10 cellular contexts compared by ENCODE assay signal in genomic region chr19:28289294-28290063, GRCh38.
A peak's percentile ranks its signal among the peaks of the same experiment; 100 is the strongest.
DNase-seq lines count a peak whose midpoint lies in the region; ATAC-seq and TF ChIP-seq lines count a peak whose summit lies in the region.
"Had no signal": no experiment of that assay in that cellular context is flagged by ENCODE, and none has a peak within 500 bp of the region (broad histone marks: within the 10 kb centered on the region; RNA-seq: fewer than 3 reads in every experiment).

No MANE protein-coding gene starts in this region.

- H3K4me3 Mint-ChIP-seq in activated T-helper 2 cell treated with anti-CD3 and anti-CD28 coated beads, Interferon-gamma antibody, Interleukin-2, Interleukin-4, amounts not matched to agents 10 μg/mL and 5 μg/mL and 100 μg/mL, durations not matched to agents 14 hours and 24 hours and 36 hours (ENCODE audit: low read depth), result no peak overlapping the region

- no peaks in the 10 kb centered on the region for H3K27me3 Mint-ChIP-seq in activated T-helper 2 cell treated with anti-CD3 and anti-CD28 coated beads, Interferon-gamma antibody, Interleukin-2, Interleukin-4, amounts not matched to agents 10 μg/mL and 5 μg/mL and 100 μg/mL, durations not matched to agents 14 hours and 24 hours and 36 hours (ENCODE audit: low read depth)

- peaks cover 4% of the 10 kb centered on the region for H3K9me3 Mint-ChIP-seq in activated T-helper 2 cell treated with anti-CD3 and anti-CD28 coated beads, Interferon-gamma antibody, Interleukin-2, Interleukin-4, amounts not matched to agents 10 μg/mL and 5 μg/mL and 100 μg/mL, durations not matched to agents 14 hours and 24 hours and 36 hours

- H3K27ac ChIP-seq in A673 (ENCODE audit: low read depth, low read length, poor library complexity, severe bottlenecking) (peak overlapping the region; percentile 42), PC-9 (no peak overlapping the region), ascending aorta (no peak overlapping the region)
- H3K27ac ChIP-seq: thoracic aorta had no signal

- H3K9me3 ChIP-seq in A673 (ENCODE audit: low read depth, low read length, poor library complexity, severe bottlenecking) (peaks cover 8% of the 10 kb centered on the region), MG63 (no peaks in the 10 kb centered on the region), PC-9 (ENCODE audit: insufficient read depth, low read depth) (no peaks in the 10 kb centered on the region), ascending aorta (no peaks in the 10 kb centered on the region)
- H3K9me3 ChIP-seq: Caco-2, thoracic aorta had no signal

- POLR2A ChIA-PET in A673 (lab: Charles Lee; ENCODE audit: low non-redundant PET) (no interaction called here), PC-9 (lab: Charles Lee; ENCODE audit: unreplicated experiment) (no interaction called here)

- CTCF ChIA-PET in A673 (lab: Charles Lee), result no interaction called here
- CTCF ChIA-PET in PC-9 (lab: Charles Lee), result no interaction called here

- no peak overlapping the region for H3K4me2 ChIP-seq in PC-9

- intact Hi-C loops in A673 (cut with micrococcal nuclease; ENCODE audit: unreplicated experiment), result no loop called here
- intact Hi-C loops in left colon (cut with DNase I, micrococcal nuclease), result no loop called here
- intact Hi-C loops in activated T-helper 2 cell treated with anti-CD3 and anti-CD28 coated beads, Interferon-gamma antibody, Interleukin-2, Interleukin-4, amounts not matched to agents 10 μg/mL and 5 μg/mL and 100 μg/mL, durations not matched to agents 14 hours and 24 hours and 36 hours (cut with micrococcal nuclease), result no loop called here
- intact Hi-C loops in PC-9 (cut with micrococcal nuclease; ENCODE audit: unreplicated experiment), result no loop called here
- intact Hi-C loops in ascending aorta (cut with DNase I), result no loop called here

- DNase-seq in A673 (ENCODE audit: low spot score) (peak; percentile 76), MG63 (peak; percentile 69), anterior cingulate cortex (lab: John Stamatoyannopoulos, UW) (peak in 52 of 58 donors; percentile 13 to 84 (median 52)), left colon (peak; percentile 74 to 80), PC-9 (no peak), ascending aorta (ENCODE audit: low spot score in 2 of 2) (no peak)
- no peak for DNase-seq in activated T-helper 2 cell treated with anti-CD3 and anti-CD28 coated beads, Interferon-gamma antibody, Interleukin-2, Interleukin-4, amounts not matched to agents 10 μg/mL and 5 μg/mL and 100 μg/mL, durations not matched to agents 14 hours and 24 hours and 36 hours (ENCODE audit: low spot score)
- DNase-seq: Caco-2 had no signal

- no peaks in the 10 kb centered on the region for H3K79me2 ChIP-seq in PC-9 (ENCODE audit: low read depth)

- no peaks in the 10 kb centered on the region for H3K36me3 ChIP-seq in A673 (ENCODE audit: insufficient read depth, low read length, poor library complexity, severe bottlenecking)
- H3K36me3 ChIP-seq in MG63, result no peaks in the 10 kb centered on the region
- no peaks in the 10 kb centered on the region for H3K36me3 ChIP-seq in PC-9 (ENCODE audit: low read depth)
- no peaks in the 10 kb centered on the region for H3K36me3 ChIP-seq in ascending aorta
- H3K36me3 ChIP-seq: thoracic aorta had no signal

- no peaks in the 10 kb centered on the region for H3K9me2 ChIP-seq in PC-9 (ENCODE audit: insufficient read depth)

- BruUV-seq in A673 (replicated peaks; lab: Mats Ljungman, UMichigan) (no TSS peak), PC-9 (replicated peaks; lab: Mats Ljungman, UMichigan) (no TSS peak)

- H3K4me1 Mint-ChIP-seq in activated T-helper 2 cell treated with anti-CD3 and anti-CD28 coated beads, Interferon-gamma antibody, Interleukin-2, Interleukin-4, amounts not matched to agents 10 μg/mL and 5 μg/mL and 100 μg/mL, durations not matched to agents 14 hours and 24 hours and 36 hours (ENCODE audit: low read depth), result no peaks in the 10 kb centered on the region

- H2AFZ ChIP-seq in PC-9, result no peak overlapping the region

- no peak for TF ChIP-seq CTCF in A673 (conservative IDR thresholded peaks at IDR 0.05; ENCODE audit: low read depth, low read length)
- no peak for TF ChIP-seq CTCF in PC-9 (conservative IDR thresholded peaks at IDR 0.05)
- TF ChIP-seq CTCF in ascending aorta (IDR thresholded peaks at IDR 0.05), result no peak

- H3K27ac Mint-ChIP-seq in activated T-helper 2 cell treated with anti-CD3 and anti-CD28 coated beads, Interferon-gamma antibody, Interleukin-2, Interleukin-4, amounts not matched to agents 10 μg/mL and 5 μg/mL and 100 μg/mL, durations not matched to agents 14 hours and 24 hours and 36 hours, result no peak overlapping the region

- no peaks in the 10 kb centered on the region for H3F3A ChIP-seq in PC-9 (ENCODE audit: insufficient read depth, low read depth)

- no peaks in the 10 kb centered on the region for H3K27me3 ChIP-seq in A673 (replicated peaks; ENCODE audit: insufficient read depth, low read depth, low read length, poor library complexity)
- H3K27me3 ChIP-seq in MG63, result no peaks in the 10 kb centered on the region
- no peaks in the 10 kb centered on the region for H3K27me3 ChIP-seq in PC-9 (ENCODE audit: insufficient read depth, low read depth)
- H3K27me3 ChIP-seq in ascending aorta, result no peaks in the 10 kb centered on the region

- H3K4me1 ChIP-seq in A673 (ENCODE audit: insufficient read depth, low read length, poor library complexity, severe bottlenecking) (peaks cover 6% of the 10 kb centered on the region), PC-9 (replicated peaks; ENCODE audit: insufficient read depth) (no peaks in the 10 kb centered on the region), ascending aorta (no peaks in the 10 kb centered on the region)
- H3K4me1 ChIP-seq: Caco-2 had no signal

- no peaks in the 10 kb centered on the region for H3K36me3 Mint-ChIP-seq in activated T-helper 2 cell treated with anti-CD3 and anti-CD28 coated beads, Interferon-gamma antibody, Interleukin-2, Interleukin-4, amounts not matched to agents 10 μg/mL and 5 μg/mL and 100 μg/mL, durations not matched to agents 14 hours and 24 hours and 36 hours (ENCODE audit: low read depth)

- H4K20me1 ChIP-seq in PC-9 (ENCODE audit: insufficient read depth), result no peaks in the 10 kb centered on the region

- ATAC-seq in left colon, result peak; percentile 90
- ATAC-seq in GM19328 (IDR thresholded peaks at IDR 0.05; ENCODE audit: unreplicated experiment), result no peak

- H3K4me3 ChIP-seq in A673 (ENCODE audit: low read depth, low read length, poor library complexity, severe bottlenecking), result no peak overlapping the region
- no peak overlapping the region for H3K4me3 ChIP-seq in MG63
- H3K4me3 ChIP-seq in PC-9, result no peak overlapping the region
- H3K4me3 ChIP-seq in ascending aorta, result no peak overlapping the region
- H3K4me3 ChIP-seq: thoracic aorta had no signal

Comparison
In these comparisons a context has a peak if more than half of its experiments do, and no peak if none do; other contexts are left out.
1. DNase-seq: peak in A673 (single experiment), MG63 (single experiment), anterior cingulate cortex (52 of 58) and left colon (2 of 2); none in activated T-helper 2 cell treated with anti-CD3 and anti-CD28 coated beads, Interferon-gamma antibody, Interleukin-2, Interleukin-4, amounts not matched to agents 10 μg/mL and 5 μg/mL and 100 μg/mL, durations not matched to agents 14 hours and 24 hours and 36 hours (single experiment), PC-9 (0 of 2) and ascending aorta (0 of 2).